In the genomic region with DNA sequence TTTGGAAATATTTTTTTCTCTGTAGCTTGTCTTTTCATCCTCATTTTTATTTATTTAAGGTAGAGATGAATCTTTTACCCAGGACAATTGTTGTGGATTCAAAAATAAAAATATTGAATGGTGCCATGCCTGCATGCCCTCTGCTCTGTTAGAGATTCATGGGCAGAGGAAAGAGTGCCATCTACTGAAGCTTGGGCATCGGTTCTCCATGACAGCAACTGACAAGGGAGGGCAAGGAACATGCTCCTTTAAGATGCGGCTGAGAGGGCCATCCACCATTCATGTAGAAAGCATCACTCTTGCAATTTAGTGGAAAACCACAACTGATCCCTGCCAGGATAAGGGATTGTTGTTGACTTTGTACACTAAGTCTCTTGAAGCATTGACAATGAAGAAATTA, we compare ENCODE assay signal across 10 cellular contexts.
DNase-seq lines count a peak whose midpoint lies in the region; ATAC-seq and TF ChIP-seq lines count a peak whose summit lies in the region.
"Had no signal": no experiment of that assay in that cellular context is flagged by ENCODE, and none has a peak within 500 bp of the region (broad histone marks: within the 10 kb centered on the region; RNA-seq: fewer than 3 reads in every experiment).

No MANE protein-coding gene starts in this region.

- H3K36me3 ChIP-seq in mesenchymal stem cell (ENCODE audit: control insufficient read depth in 1 of 2, insufficient read depth in 2 of 2, low read depth in 1 of 2, low read length in 2 of 2) (no peaks in the 10 kb centered on the region), body of pancreas (replicated peaks in 1 of 2; ENCODE audit: insufficient read depth in 1 of 2, low read depth in 2 of 2) (no peaks in the 10 kb centered on the region), HAP-1 (replicated peaks) (no peaks in the 10 kb centered on the region)

- H3K27me3 ChIP-seq in dorsolateral prefrontal cortex (no peaks in the 10 kb centered on the region), mesenchymal stem cell (ENCODE audit: control insufficient read depth in 1 of 2, insufficient read depth in 1 of 2, low read length in 2 of 2) (no peaks in the 10 kb centered on the region), body of pancreas (no peaks in the 10 kb centered on the region), HAP-1 (ENCODE audit: low read depth) (no peaks in the 10 kb centered on the region)

- intact Hi-C loops in dorsolateral prefrontal cortex (cut with DNase I): loop anchor here (10.0 kb wide), 3 partner anchors 300 to 510 kb away; no protein-coding TSS in a partner anchor
- intact Hi-C loops in body of pancreas (cut with DNase I): no loop called here

- no peak overlapping the region for H3K4me2 ChIP-seq in mesenchymal stem cell (ENCODE audit: low read length, poor library complexity, severe bottlenecking)
- H3K4me2 ChIP-seq: smooth muscle cell had no signal

- H3K9ac ChIP-seq in mesenchymal stem cell (ENCODE audit: low read length): no peak overlapping the region

- TF ChIP-seq POLR2A in body of pancreas (IDR thresholded peaks at IDR 0.05): no peak

- no peak overlapping the region for H4K91ac ChIP-seq in mesenchymal stem cell (ENCODE audit: low read length)

- no peak overlapping the region for H3K4ac ChIP-seq in mesenchymal stem cell (ENCODE audit: low read depth in 1 of 2, low read length in 2 of 2)

- H3K4me1 ChIP-seq in mesenchymal stem cell (ENCODE audit: control insufficient read depth, insufficient read depth, low read depth, low read length) (no peaks in the 10 kb centered on the region), body of pancreas (no peaks in the 10 kb centered on the region), HAP-1 (peaks cover 12% of the 10 kb centered on the region)

- H2AFZ ChIP-seq in mesenchymal stem cell (ENCODE audit: low read depth, low read length): no peak overlapping the region

- WGBS in mesenchymal stem cell: 83% methylated on average over 1 of the region's 2 CpGs
- WGBS in body of pancreas, 2 donors: 68 to 71% methylated on average over 2 of the region's 2 CpGs

- H2BK120ac ChIP-seq in mesenchymal stem cell (ENCODE audit: low read depth, low read length): no peak overlapping the region

- TF ChIP-seq CTCF in LNCaP clone FGC (IDR thresholded peaks at IDR 0.05; ENCODE audit: control insufficient read depth, extremely low read depth, insufficient read depth) (peak; percentile 69), dorsolateral prefrontal cortex (IDR thresholded peaks at IDR 0.05 in 54 of 56, conservative IDR thresholded peaks at IDR 0.05 in 2 of 56; ENCODE audit: low read depth in 1 of 56, partially characterized antibody in 56 of 56) (peak in 51 of 56 donors; percentile 20 to 78 (median 48)), body of pancreas (IDR thresholded peaks at IDR 0.05) (peak in 1 of 7 experiments; percentile 22)

- H3K23ac ChIP-seq in mesenchymal stem cell (ENCODE audit: low read length in 2 of 2): no peak overlapping the region

- peaks cover 11% of the 10 kb centered on the region for H3K79me1 ChIP-seq in mesenchymal stem cell (replicated peaks; ENCODE audit: low read length, poor library complexity, severe bottlenecking)

- H3K4me3 ChIP-seq in LNCaP clone FGC (ENCODE audit: low read depth, low read length) (no peak overlapping the region), dorsolateral prefrontal cortex (no peak overlapping the region), mesenchymal stem cell (ENCODE audit: insufficient read depth in 1 of 2, low read depth in 1 of 2, low read length in 2 of 2) (no peak overlapping the region), body of pancreas (no peak overlapping the region), HAP-1 (no peak overlapping the region)
- H3K4me3 ChIP-seq: smooth muscle cell had no signal

- no peaks in the 10 kb centered on the region for H3K9me3 ChIP-seq in mesenchymal stem cell (ENCODE audit: control insufficient read depth, low read length)
- no peaks in the 10 kb centered on the region for H3K9me3 ChIP-seq in body of pancreas
- no peaks in the 10 kb centered on the region for H3K9me3 ChIP-seq in HAP-1

- no peak overlapping the region for H3K18ac ChIP-seq in mesenchymal stem cell (ENCODE audit: low read depth in 1 of 2, low read length in 2 of 2)

- no peak overlapping the region for H2AK5ac ChIP-seq in mesenchymal stem cell (ENCODE audit: low read length, severe bottlenecking)

- no peak overlapping the region for H3K14ac ChIP-seq in mesenchymal stem cell (ENCODE audit: low read length in 2 of 2)

- H3K27ac ChIP-seq in dorsolateral prefrontal cortex: no peak overlapping the region
- H3K27ac ChIP-seq in mesenchymal stem cell (ENCODE audit: low read length, poor library complexity, severe bottlenecking): no peak overlapping the region
- no peak overlapping the region for H3K27ac ChIP-seq in body of pancreas

- H2BK15ac ChIP-seq in mesenchymal stem cell (ENCODE audit: low read depth, poor library complexity, severe bottlenecking): no peak overlapping the region

- DNase-seq in Daoy (ENCODE audit: low read depth) (peak; percentile 22), LNCaP clone FGC (ENCODE audit: low read depth) (no peak), dorsolateral prefrontal cortex (peak in 4 of 10 donors; percentile 8 to 46 (median 36)), myocyte (ENCODE audit: low read depth) (peak; percentile 63), mesenchymal stem cell (no peak), body of pancreas (no peak), cerebellar cortex (ENCODE audit: low spot score) (no peak), HAP-1 (ENCODE audit: low spot score in 2 of 2) (no peak)
- DNase-seq: stimulated activated naive CD8-positive, alpha-beta T cell treated with anti-CD3 and anti-CD28 coated beads, Interleukin-15, amount 100 ng/mL, for 72 hours had no signal

- no peak overlapping the region for H2BK12ac ChIP-seq in mesenchymal stem cell (ENCODE audit: low read length in 2 of 2)

- no peak for ATAC-seq in body of pancreas
- ATAC-seq: stimulated activated naive CD8-positive, alpha-beta T cell treated with anti-CD3 and anti-CD28 coated beads, Interleukin-15, amount 100 ng/mL, for 72 hours had no signal

- no peak overlapping the region for H4K8ac ChIP-seq in mesenchymal stem cell (ENCODE audit: low read length)

- in situ Hi-C loops in HAP-1 (cut with MboI; ENCODE audit: low sequenced_read_pairs): no loop called here

- no peak overlapping the region for H2BK5ac ChIP-seq in mesenchymal stem cell (ENCODE audit: low read depth, low read length, poor library complexity, severe bottlenecking)

Comparison
In these comparisons a context has a peak if more than half of its experiments do, and no peak if none do; other contexts are left out.
1. DNase-seq: peak in Daoy (single experiment) and myocyte (single experiment); none in LNCaP clone FGC (single experiment), mesenchymal stem cell (single experiment), body of pancreas (0 of 4), cerebellar cortex (single experiment) and HAP-1 (0 of 2).